Comparison of ENCODE assay signal across 1 cellular context in the genomic region with DNA sequence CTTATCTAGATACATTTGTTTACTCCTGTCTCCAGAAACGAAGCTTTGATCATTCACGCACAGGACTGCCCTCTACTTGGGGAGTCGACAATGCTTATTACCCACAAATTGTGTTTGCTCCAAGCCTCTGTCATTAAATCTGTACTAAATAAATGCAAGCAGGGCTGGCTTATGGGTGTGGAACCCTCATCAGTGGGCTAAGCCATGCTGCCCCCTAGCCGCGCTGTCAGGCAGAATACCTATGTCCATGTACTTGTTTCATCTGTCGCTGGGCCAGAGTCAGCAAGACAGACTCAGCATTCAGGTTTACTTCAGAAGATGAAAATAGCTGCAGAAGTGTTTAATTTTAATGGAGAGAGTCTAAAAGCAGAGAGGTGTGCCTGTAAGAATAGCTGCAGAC.
TF ChIP-seq lines count a peak whose summit lies in the region.

No MANE protein-coding gene starts in this region.

TF ChIP-seq in WTC11, 78 proteins besides CTCF, POLR2A, EP300 and RAD21 (continued from another document):
- TF ChIP-seq, protein P1, sequence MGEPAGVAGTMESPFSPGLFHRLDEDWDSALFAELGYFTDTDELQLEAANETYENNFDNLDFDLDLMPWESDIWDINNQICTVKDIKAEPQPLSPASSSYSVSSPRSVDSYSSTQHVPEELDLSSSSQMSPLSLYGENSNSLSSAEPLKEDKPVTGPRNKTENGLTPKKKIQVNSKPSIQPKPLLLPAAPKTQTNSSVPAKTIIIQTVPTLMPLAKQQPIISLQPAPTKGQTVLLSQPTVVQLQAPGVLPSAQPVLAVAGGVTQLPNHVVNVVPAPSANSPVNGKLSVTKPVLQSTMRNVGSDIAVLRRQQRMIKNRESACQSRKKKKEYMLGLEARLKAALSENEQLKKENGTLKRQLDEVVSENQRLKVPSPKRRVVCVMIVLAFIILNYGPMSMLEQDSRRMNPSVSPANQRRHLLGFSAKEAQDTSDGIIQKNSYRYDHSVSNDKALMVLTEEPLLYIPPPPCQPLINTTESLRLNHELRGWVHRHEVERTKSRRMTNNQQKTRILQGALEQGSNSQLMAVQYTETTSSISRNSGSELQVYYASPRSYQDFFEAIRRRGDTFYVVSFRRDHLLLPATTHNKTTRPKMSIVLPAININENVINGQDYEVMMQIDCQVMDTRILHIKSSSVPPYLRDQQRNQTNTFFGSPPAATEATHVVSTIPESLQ (CRISPR knock-in tag; IDR thresholded peaks at IDR 0.05): no peak
- no peak for TF ChIP-seq NFYB (CRISPR knock-in tag; conservative IDR thresholded peaks at IDR 0.05; ENCODE audit: low read depth)
- no peak for TF ChIP-seq FOXJ3 (CRISPR knock-in tag; IDR thresholded peaks at IDR 0.05; ENCODE audit: borderline replicate concordance)
- TF ChIP-seq ZNF671 (CRISPR knock-in tag; IDR thresholded peaks at IDR 0.05): no peak
- TF ChIP-seq, protein P2, sequence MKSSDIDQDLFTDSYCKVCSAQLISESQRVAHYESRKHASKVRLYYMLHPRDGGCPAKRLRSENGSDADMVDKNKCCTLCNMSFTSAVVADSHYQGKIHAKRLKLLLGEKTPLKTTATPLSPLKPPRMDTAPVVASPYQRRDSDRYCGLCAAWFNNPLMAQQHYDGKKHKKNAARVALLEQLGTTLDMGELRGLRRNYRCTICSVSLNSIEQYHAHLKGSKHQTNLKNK (CRISPR knock-in tag; IDR thresholded peaks at IDR 0.05): no peak
- TF ChIP-seq ZNF416 (CRISPR knock-in tag; IDR thresholded peaks at IDR 0.05): no peak
- TF ChIP-seq, protein P3, sequence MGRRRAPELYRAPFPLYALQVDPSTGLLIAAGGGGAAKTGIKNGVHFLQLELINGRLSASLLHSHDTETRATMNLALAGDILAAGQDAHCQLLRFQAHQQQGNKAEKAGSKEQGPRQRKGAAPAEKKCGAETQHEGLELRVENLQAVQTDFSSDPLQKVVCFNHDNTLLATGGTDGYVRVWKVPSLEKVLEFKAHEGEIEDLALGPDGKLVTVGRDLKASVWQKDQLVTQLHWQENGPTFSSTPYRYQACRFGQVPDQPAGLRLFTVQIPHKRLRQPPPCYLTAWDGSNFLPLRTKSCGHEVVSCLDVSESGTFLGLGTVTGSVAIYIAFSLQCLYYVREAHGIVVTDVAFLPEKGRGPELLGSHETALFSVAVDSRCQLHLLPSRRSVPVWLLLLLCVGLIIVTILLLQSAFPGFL (CRISPR knock-in tag; IDR thresholded peaks at IDR 0.05; ENCODE audit: borderline replicate concordance): no peak
- no peak for TF ChIP-seq ZNF138 (CRISPR knock-in tag; conservative IDR thresholded peaks at IDR 0.05)
TF ChIP-seq in WTC11: peak in this region for 0.
